ENCODE assay signal across 8 cellular contexts in the genomic region with DNA sequence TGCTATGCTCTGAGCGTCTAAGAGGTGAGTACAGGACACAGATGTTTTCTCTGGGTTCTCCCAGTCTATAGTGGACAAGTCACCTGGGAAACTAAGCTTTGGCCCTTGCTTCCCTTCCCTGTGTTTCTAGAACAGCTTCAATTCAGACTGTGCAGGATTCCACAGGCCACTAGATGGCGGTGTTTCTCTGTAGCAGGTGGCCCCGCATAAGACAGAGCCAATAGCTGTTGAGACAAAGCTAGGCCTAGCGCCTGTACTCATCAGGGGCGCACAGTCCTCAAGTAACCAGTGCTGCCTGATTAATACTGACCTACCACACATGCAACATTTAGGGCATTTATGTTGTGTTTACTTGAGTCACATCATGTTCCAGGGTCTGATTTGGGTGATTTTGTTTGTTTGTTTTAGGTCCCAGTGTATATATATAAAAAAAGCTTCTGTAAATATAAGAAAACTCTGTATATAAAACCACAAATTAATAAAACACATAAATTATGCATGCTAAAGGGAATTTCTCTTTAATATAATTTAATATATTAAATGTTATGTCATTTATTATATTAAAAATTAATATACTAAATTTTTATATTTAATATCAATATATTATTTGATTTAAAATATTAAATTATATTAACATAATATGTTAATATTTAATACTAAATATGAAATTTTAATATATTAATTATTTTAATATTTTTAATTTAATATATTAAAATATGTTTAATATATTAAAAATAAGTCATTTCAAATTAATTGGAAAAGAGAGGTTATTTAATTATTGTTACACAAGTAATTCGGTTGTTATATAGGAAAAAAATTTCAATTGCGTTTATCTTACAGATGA.
DNase-seq lines count a peak whose midpoint lies in the region; ATAC-seq and TF ChIP-seq lines count a peak whose summit lies in the region.

No MANE protein-coding gene starts in this region.

- no peaks in the 10 kb centered on the region for H3K36me3 ChIP-seq in SJSA1
- H3K36me3 ChIP-seq in parathyroid adenoma (ENCODE audit: control insufficient read depth, insufficient read depth, low read length): no peaks in the 10 kb centered on the region
- H3K36me3 ChIP-seq in upper lobe of left lung: no peaks in the 10 kb centered on the region

- DNase-seq in NCI-H1092 (lab: John Stamatoyannopoulos, UW) (peak; percentile 89), SJSA1 (ENCODE audit: low read depth in 1 of 2, low spot score in 2 of 2) (peak; percentile 79 to 90), germinal center (ENCODE audit: low spot score) (peak; percentile 82), upper lobe of left lung (peak in 1 of 2 donors; percentile 88)
- peak; percentile 65 for DNase-seq in activated gamma-delta T cell treated with anti-CD3 and anti-CD28 coated beads, Interleukin-2, amount 50 U/mL, for 16 hours (ENCODE audit: low read depth)

- H3K4me1 ChIP-seq in SJSA1 (replicated peaks): no peaks in the 10 kb centered on the region
- no peaks in the 10 kb centered on the region for H3K4me1 ChIP-seq in parathyroid adenoma
- H3K4me1 ChIP-seq in upper lobe of left lung: peaks cover 0 to 3% (median 0%) of the 10 kb centered on the region in 4 donors

- TF ChIP-seq EP300 in upper lobe of left lung (IDR thresholded peaks at IDR 0.05): no peak

- TF ChIP-seq CTCF in GM12873 (IDR thresholded peaks at IDR 0.05; ENCODE audit: insufficient read depth, low read depth, low read length, missing control alignments) (peak; percentile 96), parathyroid adenoma (IDR thresholded peaks at IDR 0.05) (peak; percentile 96), upper lobe of left lung (IDR thresholded peaks at IDR 0.05) (peak; percentile 83 to 94 (median 90))

- H3K27ac ChIP-seq in SJSA1 (no peak overlapping the region), parathyroid adenoma (no peak overlapping the region), upper lobe of left lung (no peak overlapping the region)

- H3K9me3 ChIP-seq in SJSA1 (replicated peaks) (no peaks in the 10 kb centered on the region), parathyroid adenoma (ENCODE audit: control insufficient read depth, low read length) (no peaks in the 10 kb centered on the region), upper lobe of left lung (no peaks in the 10 kb centered on the region)

- no peaks in the 10 kb centered on the region for H3K79me2 ChIP-seq in parathyroid adenoma

- peak; percentile 99 for ATAC-seq in HG02623 (IDR thresholded peaks at IDR 0.05; ENCODE audit: unreplicated experiment)
- peak; percentile 95 to 96 for ATAC-seq in upper lobe of left lung (ENCODE audit: low FRiP score in 2 of 2)

- H3K4me2 ChIP-seq in parathyroid adenoma (ENCODE audit: low read length): no peak overlapping the region

- WGBS in upper lobe of left lung, 2 donors: 28 to 52% methylated on average over 4 to 7 of the region's 7 CpGs

- no peak overlapping the region for H3K9ac ChIP-seq in parathyroid adenoma

- H3K27me3 ChIP-seq in SJSA1 (replicated peaks): no peaks in the 10 kb centered on the region
- H3K27me3 ChIP-seq in parathyroid adenoma (ENCODE audit: control insufficient read depth, insufficient read depth, low read length): no peaks in the 10 kb centered on the region
- H3K27me3 ChIP-seq in upper lobe of left lung: no peaks in the 10 kb centered on the region

- H2AFZ ChIP-seq in parathyroid adenoma: peak overlapping the region; percentile 27

- H3K4me3 ChIP-seq in SJSA1 (no peak overlapping the region), parathyroid adenoma (ENCODE audit: low read depth, low read length) (no peak overlapping the region), upper lobe of left lung (no peak overlapping the region)

- no peak for TF ChIP-seq POLR2A in upper lobe of left lung (IDR thresholded peaks at IDR 0.05)
